ENCODE assay signal across 11 cellular contexts in genomic region chr6:144753023-144753705, GRCh38.
A peak's percentile ranks its signal among the peaks of the same experiment; 100 is the strongest.
DNase-seq lines count a peak whose midpoint lies in the region; ATAC-seq lines count a peak whose summit lies in the region.
"Had no signal": no experiment of that assay in that cellular context is flagged by ENCODE, and none has a peak within 500 bp of the region (broad histone marks: within the 10 kb centered on the region; RNA-seq: fewer than 3 reads in every experiment).

No MANE protein-coding gene starts in this region.

- H3K27ac ChIP-seq in CD8-positive, alpha-beta memory T cell (ENCODE audit: low read depth, low read length) = no peak overlapping the region
- H3K27ac ChIP-seq: left ventricle myocardium inferior had no signal

- peak overlapping the region in 5 of 8 donors; percentile 19 to 80 (median 33) for H3K27ac Mint-ChIP-seq in CD8-positive, alpha-beta memory T cell
- no peak overlapping the region for H3K27ac Mint-ChIP-seq in activated CD4-positive, alpha-beta T cell treated with anti-CD3 and anti-CD28 coated beads, Interleukin-2, amount 10 ng/mL, durations not matched to agents 24 days and 14 days
- H3K27ac Mint-ChIP-seq: brain had no signal

- no peaks in the 10 kb centered on the region for H3K4me1 ChIP-seq in CD8-positive, alpha-beta memory T cell (ENCODE audit: insufficient read depth, low read length)
- H3K4me1 ChIP-seq in HAP-1 = peaks cover 13% of the 10 kb centered on the region
- H3K4me1 ChIP-seq: left ventricle myocardium inferior had no signal

- H3K27me3 ChIP-seq in CD8-positive, alpha-beta memory T cell (ENCODE audit: insufficient read depth, low read length, poor library complexity, severe bottlenecking) = no peaks in the 10 kb centered on the region
- H3K27me3 ChIP-seq in HAP-1 (ENCODE audit: low read depth) = no peaks in the 10 kb centered on the region

- H3K9me3 Mint-ChIP-seq in CD8-positive, alpha-beta memory T cell = no peaks in the 10 kb centered on the region
- no peaks in the 10 kb centered on the region for H3K9me3 Mint-ChIP-seq in activated CD4-positive, alpha-beta T cell treated with anti-CD3 and anti-CD28 coated beads, Interleukin-2, amount 10 ng/mL, durations not matched to agents 24 days and 14 days
- H3K9me3 Mint-ChIP-seq: brain had no signal

- no peak for DNase-seq in CD8-positive, alpha-beta memory T cell
- DNase-seq in Ammon's horn (ENCODE audit: low spot score) (no peak), HAP-1 (ENCODE audit: low spot score in 2 of 2) (no peak), NCI-H748 (lab: John Stamatoyannopoulos, UW; ENCODE audit: unreplicated experiment) (no peak)
- no peak for DNase-seq in activated CD4-positive, alpha-beta T cell treated with anti-CD3 and anti-CD28 coated beads, Interleukin-2, amount 10 ng/mL, durations not matched to agents 24 days and 14 days
- DNase-seq: left ventricle myocardium inferior, NCI-H345 had no signal

- CTCF ChIA-PET in CD8-positive, alpha-beta memory T cell (lab: Charles Lee) = no interaction called here

- H3K36me3 ChIP-seq in CD8-positive, alpha-beta memory T cell (ENCODE audit: insufficient read depth, low read length) = peaks cover 18% of the 10 kb centered on the region
- H3K36me3 ChIP-seq in HAP-1 (replicated peaks) = peaks cover 45% of the 10 kb centered on the region

- H3K36me3 Mint-ChIP-seq in CD8-positive, alpha-beta memory T cell = peaks cover 0 to 82% (median 26%) of the 10 kb centered on the region in 3 donors
- H3K36me3 Mint-ChIP-seq in activated CD4-positive, alpha-beta T cell treated with anti-CD3 and anti-CD28 coated beads, Interleukin-2, amount 10 ng/mL, durations not matched to agents 24 days and 14 days (ENCODE audit: low read depth) = peaks cover 40% of the 10 kb centered on the region

- peak; percentile 86 for ATAC-seq in GM19025 (IDR thresholded peaks at IDR 0.05; ENCODE audit: low read depth, unreplicated experiment)
- ATAC-seq in HG02610 (IDR thresholded peaks at IDR 0.05; ENCODE audit: unreplicated experiment) = peak; percentile 80
- ATAC-seq in HG03439 (IDR thresholded peaks at IDR 0.05; ENCODE audit: unreplicated experiment) = peak; percentile 94

- no peak overlapping the region for H3K4me3 ChIP-seq in CD8-positive, alpha-beta memory T cell (ENCODE audit: low read length)
- no peak overlapping the region for H3K4me3 ChIP-seq in HAP-1
- H3K4me3 ChIP-seq: left ventricle myocardium inferior had no signal

- intact Hi-C loops in activated CD4-positive, alpha-beta T cell treated with anti-CD3 and anti-CD28 coated beads, Interleukin-2, amount 10 ng/mL, durations not matched to agents 24 days and 14 days (cut with micrococcal nuclease) = no loop called here

- in situ Hi-C loops in HAP-1 (cut with MboI; ENCODE audit: low sequenced_read_pairs) = no loop called here

- POLR2A ChIA-PET in CD8-positive, alpha-beta memory T cell (lab: Charles Lee) = no interaction called here

- peaks cover 6 to 9% (median 8%) of the 10 kb centered on the region in 3 donors for H3K4me1 Mint-ChIP-seq in CD8-positive, alpha-beta memory T cell
- no peaks in the 10 kb centered on the region for H3K4me1 Mint-ChIP-seq in activated CD4-positive, alpha-beta T cell treated with anti-CD3 and anti-CD28 coated beads, Interleukin-2, amount 10 ng/mL, durations not matched to agents 24 days and 14 days

- no peaks in the 10 kb centered on the region for H3K9me3 ChIP-seq in CD8-positive, alpha-beta memory T cell (ENCODE audit: low read length)
- H3K9me3 ChIP-seq in HAP-1 = no peaks in the 10 kb centered on the region
- H3K9me3 ChIP-seq: left ventricle myocardium inferior had no signal

- H3K4me3 Mint-ChIP-seq in CD8-positive, alpha-beta memory T cell = no peak overlapping the region
- no peak overlapping the region for H3K4me3 Mint-ChIP-seq in activated CD4-positive, alpha-beta T cell treated with anti-CD3 and anti-CD28 coated beads, Interleukin-2, amount 10 ng/mL, durations not matched to agents 24 days and 14 days
- H3K4me3 Mint-ChIP-seq: brain had no signal

- no peaks in the 10 kb centered on the region for H3K27me3 Mint-ChIP-seq in CD8-positive, alpha-beta memory T cell
- no peaks in the 10 kb centered on the region for H3K27me3 Mint-ChIP-seq in activated CD4-positive, alpha-beta T cell treated with anti-CD3 and anti-CD28 coated beads, Interleukin-2, amount 10 ng/mL, durations not matched to agents 24 days and 14 days
- H3K27me3 Mint-ChIP-seq: brain had no signal
